1 cellular context compared by ENCODE assay signal in genomic region chr1:115069626-115070308, GRCh38.
TF ChIP-seq lines count a peak whose summit lies in the region.

No MANE protein-coding gene starts in this region.

TF ChIP-seq in neural cell, 6 proteins besides CTCF, POLR2A, EP300 and RAD21 (continued from another document):
- TF ChIP-seq REST (IDR thresholded peaks at IDR 0.05; ENCODE audit: borderline replicate concordance), result no peak
